ENCODE assay signal across 7 cellular contexts in genomic region chr6:43628392-43629103, GRCh38. TPM values are rescaled to one million over a fixed set of nuclear protein-coding genes. Genes with fewer than 3 reads are reported as not detected.
DNase-seq lines count a peak whose midpoint lies in the region; ATAC-seq and TF ChIP-seq lines count a peak whose summit lies in the region.

No MANE protein-coding gene starts in this region.

- H3K27me3 ChIP-seq in SJSA1 (replicated peaks) (no peaks in the 10 kb centered on the region), heart left ventricle (no peaks in the 10 kb centered on the region)

- H3K4me3 ChIP-seq in SJSA1 (peak overlapping the region; percentile 76), heart left ventricle (peak overlapping the region; percentile 66 to 97 (median 86))

- no peak for TF ChIP-seq POLR2A in heart left ventricle (IDR thresholded peaks at IDR 0.05)

- no peak for TF ChIP-seq CTCF in GM13977 (IDR thresholded peaks at IDR 0.05; ENCODE audit: extremely low read depth, insufficient read depth, missing control alignments)
- TF ChIP-seq CTCF in heart left ventricle (IDR thresholded peaks at IDR 0.05) = no peak
- no peak for TF ChIP-seq CTCF in progenitor cell of endocrine pancreas (IDR thresholded peaks at IDR 0.05; ENCODE audit: unreplicated experiment)

- ATAC-seq in heart left ventricle (peak in 2 of 4 donors; percentile 6 to 7), HG03097 (IDR thresholded peaks at IDR 0.05; ENCODE audit: low FRiP score, unreplicated experiment) (no peak)

- in situ Hi-C loops in GM13977 (cut with MboI; ENCODE audit: low pct_unique_long_range_greater_than_20kb, low sequenced_read_pairs, unreplicated experiment) = no loop called here

- H3K4me1 ChIP-seq in SJSA1 (replicated peaks) = peaks cover 30% of the 10 kb centered on the region
- H3K4me1 ChIP-seq in heart left ventricle = peaks cover 3 to 34% (median 26%) of the 10 kb centered on the region in 12 donors

- intact Hi-C loops in heart left ventricle (cut with DNase I) = no loop called here

- H3K36me3 ChIP-seq in SJSA1 (peaks cover 47% of the 10 kb centered on the region), heart left ventricle (peaks cover 0 to 32% (median 25%) of the 10 kb centered on the region in 9 donors)

- no peaks in the 10 kb centered on the region for H3K27me3 Mint-ChIP-seq in activated naive CD8-positive, alpha-beta T cell treated with anti-CD3 and anti-CD28 coated beads for 36 hours
- no peaks in the 10 kb centered on the region for H3K27me3 Mint-ChIP-seq in progenitor cell of endocrine pancreas

- DNase-seq in GM13977 (ENCODE audit: low spot score) (peak; percentile 73), HPDE6-E6E7 (ENCODE audit: extremely low spot score) (peak; percentile 19), SJSA1 (ENCODE audit: low read depth in 1 of 2, low spot score in 2 of 2) (peak; percentile 70 to 76), heart left ventricle (peak; percentile 46 to 66 (median 61)), progenitor cell of endocrine pancreas (ENCODE audit: low spot score, unreplicated experiment) (peak; percentile 39)
- peak; percentile 65 for DNase-seq in activated naive CD8-positive, alpha-beta T cell treated with anti-CD3 and anti-CD28 coated beads for 36 hours

- no peaks in the 10 kb centered on the region for H3K9me3 Mint-ChIP-seq in activated naive CD8-positive, alpha-beta T cell treated with anti-CD3 and anti-CD28 coated beads for 36 hours
- H3K9me3 Mint-ChIP-seq in progenitor cell of endocrine pancreas (ENCODE audit: low read depth) = no peaks in the 10 kb centered on the region

- peaks cover 34% of the 10 kb centered on the region for H3K4me1 Mint-ChIP-seq in activated naive CD8-positive, alpha-beta T cell treated with anti-CD3 and anti-CD28 coated beads for 36 hours
- H3K4me1 Mint-ChIP-seq in progenitor cell of endocrine pancreas (ENCODE audit: low read depth) = peaks cover 12% of the 10 kb centered on the region

- peaks cover 17% of the 10 kb centered on the region for H3K36me3 Mint-ChIP-seq in activated naive CD8-positive, alpha-beta T cell treated with anti-CD3 and anti-CD28 coated beads for 36 hours
- H3K36me3 Mint-ChIP-seq in progenitor cell of endocrine pancreas (ENCODE audit: insufficient read depth) = peaks cover 7% of the 10 kb centered on the region

- peak overlapping the region; percentile 98 for H3K27ac Mint-ChIP-seq in activated naive CD8-positive, alpha-beta T cell treated with anti-CD3 and anti-CD28 coated beads for 36 hours
- H3K27ac Mint-ChIP-seq in progenitor cell of endocrine pancreas = peak overlapping the region; percentile 94

- H3K27ac ChIP-seq in SJSA1 (peak overlapping the region; percentile 98), heart left ventricle (peak overlapping the region; percentile 89 to 100 (median 98))

- peak overlapping the region; percentile 100 for H3K4me3 Mint-ChIP-seq in activated naive CD8-positive, alpha-beta T cell treated with anti-CD3 and anti-CD28 coated beads for 36 hours
- peak overlapping the region; percentile 96 for H3K4me3 Mint-ChIP-seq in progenitor cell of endocrine pancreas (ENCODE audit: low read depth)

- H3K9me3 ChIP-seq in SJSA1 (replicated peaks) (no peaks in the 10 kb centered on the region; the same call in 1 of the 2 replicates), heart left ventricle (no peaks in the 10 kb centered on the region)

- 0 to 3% (median 1%) methylated on average over 23 to 25 of the region's 25 CpGs for WGBS in heart left ventricle, 4 donors

RNA-seq across cellular contexts. Expression of gene GTPBP2, which starts 0.5 kb away (rescaled TPM):
- 57.3 and 59.8 TPM in 2 replicates for total RNA-seq in SJSA1 (2014; rRNA removed; shearing (Covaris generic))
- 10 to 100 TPM; 49.2 to 52.1 TPM for total RNA-seq in activated naive CD8-positive, alpha-beta T cell treated with anti-CD3 and anti-CD28 coated beads for 36 hours
- total RNA-seq in heart left ventricle = 10 to 100 TPM; 16.6 to 37.1 (median 26.1) TPM
- polyA plus RNA-seq in heart left ventricle = 10 to 100 TPM; 24.1 to 37.0 TPM
- total RNA-seq in progenitor cell of endocrine pancreas = 83.8 and 84.1 TPM in 2 replicates

RNA-seq across cellular contexts. Expression of gene MAD2L1BP, which starts 7.1 kb away (rescaled TPM):
- total RNA-seq in SJSA1 (2014; rRNA removed; shearing (Covaris generic)) = 17.9 and 59.4 TPM in 2 replicates
- 10 to 100 TPM; 29.9 to 30.1 TPM for total RNA-seq in activated naive CD8-positive, alpha-beta T cell treated with anti-CD3 and anti-CD28 coated beads for 36 hours
- total RNA-seq in heart left ventricle = 10 to 100 TPM; 24.5 to 33.7 (median 26.6) TPM
- 10 to 100 TPM; 19.8 to 38.6 TPM for polyA plus RNA-seq in heart left ventricle
- 31.4 and 31.8 TPM in 2 replicates for total RNA-seq in progenitor cell of endocrine pancreas

RNA-seq across cellular contexts. Expression of gene RSPH9, which starts 16.3 kb away (rescaled TPM):
- not detected in 2 replicates for total RNA-seq in SJSA1 (2014; rRNA removed; shearing (Covaris generic))
- total RNA-seq in activated naive CD8-positive, alpha-beta T cell treated with anti-CD3 and anti-CD28 coated beads for 36 hours = not detected
- total RNA-seq in heart left ventricle (under 1 TPM in 6 of 9 donors, not detected in 3; 0.09 to 0.18 (median 0.14) TPM), progenitor cell of endocrine pancreas (0.29 and 0.31 TPM in 2 replicates)
- polyA plus RNA-seq in heart left ventricle = under 1 TPM; 0.29 to 0.50 TPM

RNA-seq across cellular contexts. Expression of gene POLH, which starts 52.6 kb away (rescaled TPM):
- 22.6 and 27.3 TPM in 2 replicates for total RNA-seq in SJSA1 (2014; rRNA removed; shearing (Covaris generic))
- 10 to 100 TPM; 23.4 to 30.1 TPM for total RNA-seq in activated naive CD8-positive, alpha-beta T cell treated with anti-CD3 and anti-CD28 coated beads for 36 hours
- total RNA-seq in heart left ventricle (10 to 100 TPM in 5 of 9 donors, 1 to 10 TPM in 4; 5.5 to 12.2 (median 10.1) TPM), progenitor cell of endocrine pancreas (14.5 and 19.6 TPM in 2 replicates)
- polyA plus RNA-seq in heart left ventricle = 1 to 10 TPM; 2.3 to 3.2 TPM

RNA-seq across cellular contexts. Expression of gene XPO5, which starts 52.7 kb away (rescaled TPM):
- 35.8 and 81.8 TPM in 2 replicates for total RNA-seq in SJSA1 (2014; rRNA removed; shearing (Covaris generic))
- 100 to 1,000 TPM; 119 to 121 TPM for total RNA-seq in activated naive CD8-positive, alpha-beta T cell treated with anti-CD3 and anti-CD28 coated beads for 36 hours
- total RNA-seq in heart left ventricle (10 to 100 TPM; 11.8 to 22.4 (median 17.2) TPM), progenitor cell of endocrine pancreas (64.0 and 70.7 TPM in 2 replicates)
- polyA plus RNA-seq in heart left ventricle = 10 to 100 TPM in 1 of 2 donors, 1 to 10 TPM in 1; 6.0 to 12.7 TPM

Comparison
In these comparisons a context has a peak if more than half of its experiments do, and no peak if none do; other contexts are left out.
1. DNase-seq: peak in every context shown above with its lines; median percentile 73 in GM13977; 73 in SJSA1; 65 in activated naive CD8-positive, alpha-beta T cell treated with anti-CD3 and anti-CD28 coated beads for 36 hours; 61 in heart left ventricle; 39 in progenitor cell of endocrine pancreas; 19 in HPDE6-E6E7.